Comparison of ENCODE assay signal across 9 cellular contexts in genomic region chr11:36564376-36565032, GRCh38. TPM values are rescaled to one million over a fixed set of nuclear protein-coding genes. Genes with fewer than 3 reads are reported as not detected.
DNase-seq lines count a peak whose midpoint lies in the region; ATAC-seq, FAIRE-seq and TF ChIP-seq lines count a peak whose summit lies in the region.
"Had no signal": no experiment of that assay in that cellular context is flagged by ENCODE, and none has a peak within 500 bp of the region (broad histone marks: within the 10 kb centered on the region; RNA-seq: fewer than 3 reads in every experiment).

No MANE protein-coding gene starts in this region.

- ATAC-seq in memory B cell (ENCODE audit: low read depth) = peak; percentile 34
- no peak for ATAC-seq in GM19452 (IDR thresholded peaks at IDR 0.05; ENCODE audit: unreplicated experiment)

- no peak overlapping the region for H3K23ac ChIP-seq in H1 (ENCODE audit: insufficient read length)

- peak; percentile 85 to 89 for TF ChIP-seq RAD21 in H1 (IDR thresholded peaks at IDR 0.05 in 1 of 2, conservative IDR thresholded peaks at IDR 0.05 in 1 of 2; ENCODE audit: low read depth in 2 of 2, low read length in 2 of 2)

- H3K9me3 Mint-ChIP-seq in HFFc6 (no peaks in the 10 kb centered on the region), memory B cell (peaks cover 5% of the 10 kb centered on the region)

- no peaks in the 10 kb centered on the region for H3K27me3 ChIP-seq in H1 (replicated peaks in 1 of 4; ENCODE audit: control insufficient read depth in 3 of 4, extremely low read depth in 1 of 4, insufficient read depth in 3 of 4, low read length in 3 of 4)

- H4K8ac ChIP-seq in H1 (ENCODE audit: extremely low read depth, insufficient read depth, low read length) = no peak overlapping the region

- POLR2A ChIA-PET in H1 (lab: Charles Lee; ENCODE audit: partially characterized antibody) = interaction anchor here (0.9 to 1.5 kb wide), 2 partner anchors 9 to 29 kb away, joined by 3 read pairs; partner anchors contain the start of gene IFTAP

- no peaks in the 10 kb centered on the region for H3K23me2 ChIP-seq in H1 (ENCODE audit: low read depth, low read length)

- H3K4me3 Mint-ChIP-seq in HFFc6 (peak overlapping the region; percentile 80), memory B cell (peak overlapping the region; percentile 37)

- DNase-seq in GM04504 (ENCODE audit: low read depth) = peak; percentile 26
- peak; percentile 60 for DNase-seq in HFFc6
- DNase-seq in NCI-H2107 (lab: John Stamatoyannopoulos, UW) = peak; percentile 10
- peak in 1 of 2 experiments; percentile 53 for DNase-seq in H1 (ENCODE audit: low read depth in 1 of 2, low spot score in 2 of 2)
- DNase-seq in memory B cell (ENCODE audit: low spot score in 2 of 2) = no peak
- DNase-seq in stimulated activated naive CD4-positive, alpha-beta T cell treated with Interleukin-2 at 50 U/mL for 16 hours (lab: John Stamatoyannopoulos, UW) = peak; percentile 1

- no peak overlapping the region for H2BK15ac ChIP-seq in H1 (ENCODE audit: low read length)

- H3K4me2 ChIP-seq in H1 (ENCODE audit: insufficient read depth in 1 of 2, low read depth in 2 of 2, low read length in 2 of 2) = peak overlapping the region; percentile 9 to 48; a peak in 3 of 4 replicates

- no peak overlapping the region for H2BK12ac ChIP-seq in H1 (ENCODE audit: low read depth, low read length)

- no peak overlapping the region for H4K5ac ChIP-seq in H1 (ENCODE audit: insufficient read length, low read depth, low read length)

- H3K79me1 ChIP-seq in H1 (ENCODE audit: low read depth, low read length) = no peaks in the 10 kb centered on the region

- no peak overlapping the region for H3K4ac ChIP-seq in H1 (replicated peaks; ENCODE audit: insufficient read length, low read depth, low read length)

- H3K27ac ChIP-seq in VCaP (peak overlapping the region; percentile 24; the same call in 1 of the 2 replicates), H1 (ENCODE audit: low read depth, low read length) (no peak overlapping the region)
- H3K27ac ChIP-seq: neutrophil had no signal

- no peak overlapping the region for H3K56ac ChIP-seq in H1 (replicated peaks; ENCODE audit: insufficient read length, low read depth, low read length)

- H3K27me3 Mint-ChIP-seq in HFFc6 (ENCODE audit: insufficient read depth) = peaks cover 11% of the 10 kb centered on the region
- H3K27me3 Mint-ChIP-seq in memory B cell = peaks cover 22% of the 10 kb centered on the region

- H3K36me3 Mint-ChIP-seq in HFFc6 (ENCODE audit: low read depth) = no peaks in the 10 kb centered on the region
- peaks cover 1% of the 10 kb centered on the region for H3K36me3 Mint-ChIP-seq in memory B cell

- no peak overlapping the region for H2BK120ac ChIP-seq in H1 (replicated peaks; ENCODE audit: low read depth, low read length)

- peaks cover 4% of the 10 kb centered on the region; the same call in 1 of the 2 replicates for H3K4me1 Mint-ChIP-seq in HFFc6 (ENCODE audit: low read depth)
- peaks cover 2% of the 10 kb centered on the region for H3K4me1 Mint-ChIP-seq in memory B cell

- H3K27ac Mint-ChIP-seq in HFFc6 = no peak overlapping the region
- H3K27ac Mint-ChIP-seq in memory B cell = no peak overlapping the region

- H3K79me2 ChIP-seq in H1 (ENCODE audit: control insufficient read depth in 1 of 2, insufficient read depth in 2 of 2, low read length in 2 of 2) = no peaks in the 10 kb centered on the region

- no peak overlapping the region for H4K91ac ChIP-seq in H1 (replicated peaks; ENCODE audit: insufficient read length, low read length)

- peaks cover 0 to 2% of the 10 kb centered on the region in 2 experiments for H4K20me1 ChIP-seq in H1 (replicated peaks in 1 of 2; ENCODE audit: control insufficient read depth in 1 of 2, insufficient read depth in 2 of 2, low read length in 2 of 2)

- no peak overlapping the region for H3K18ac ChIP-seq in H1 (ENCODE audit: extremely low read depth, low read length)

- 41% methylated on average over 15 of the region's 15 CpGs; no CpG with 5 or more reads in 1 of the 2 experiments for WGBS in H1 (ENCODE audit: extremely low coverage in 1 of 2, insufficient coverage in 1 of 2, insufficient read length in 1 of 2, insufficient replicate concordance in 2 of 2, low coverage in 1 of 2, low lambda C conversion rate in 2 of 2, missing lambda C conversion rate in 1 of 2), 2 experiments

- TF ChIP-seq CTCF in HFFc6 (IDR thresholded peaks at IDR 0.05) = peak; percentile 83
- TF ChIP-seq CTCF in VCaP (conservative IDR thresholded peaks at IDR 0.05) = peak; percentile 80
- peak in 2 of 3 experiments; percentile 57 to 83; a peak in 3 of 4 replicates for TF ChIP-seq CTCF in H1 (IDR thresholded peaks at IDR 0.05; ENCODE audit: control extremely low read depth in 1 of 3, insufficient read depth in 1 of 3, low read depth in 1 of 3, low read length in 3 of 3)

- H2BK20ac ChIP-seq in H1 (ENCODE audit: low read length) = no peak overlapping the region

- H3K9me3 ChIP-seq in H1 (ENCODE audit: insufficient read depth in 2 of 2, low read depth in 1 of 2, low read length in 1 of 2) = peaks cover 0 to 3% of the 10 kb centered on the region in 2 experiments; a peak in 1 of 4 replicates
- H3K9me3 ChIP-seq: neutrophil had no signal

- no peak for TF ChIP-seq EP300 in H1 (IDR thresholded peaks at IDR 0.05; ENCODE audit: borderline replicate concordance in 1 of 2, low read depth in 2 of 2, low read length in 2 of 2)

- peak overlapping the region; percentile 72 for H2AFZ ChIP-seq in H1 (ENCODE audit: low read length)

- H2BK5ac ChIP-seq in H1 (ENCODE audit: low read depth, low read length) = no peak overlapping the region

- H3K4me3 ChIP-seq in H1 (ENCODE audit: extremely low read depth in 1 of 4, insufficient read depth in 2 of 4, low read depth in 3 of 4, low read length in 4 of 4) = peak overlapping the region in 3 of 4 experiments; percentile 7 to 50 (median 20); a peak in 4 of 8 replicates

- H2AK5ac ChIP-seq in H1 (ENCODE audit: low read depth, low read length) = no peak overlapping the region

- H3K36me3 ChIP-seq in H1 (ENCODE audit: control insufficient read depth in 2 of 4, insufficient read depth in 4 of 4, low read length in 3 of 4) = no peaks in the 10 kb centered on the region
- H3K36me3 ChIP-seq: neutrophil had no signal

- TF ChIP-seq POLR2A in H1 (IDR thresholded peaks at IDR 0.05; ENCODE audit: control extremely low read depth in 1 of 2, low read depth in 2 of 2, low read length in 2 of 2) = no peak

- H3K14ac ChIP-seq in H1 (ENCODE audit: insufficient read length) = no peak overlapping the region

- no peak overlapping the region for H3K9ac ChIP-seq in H1 (replicated peaks in 1 of 4; ENCODE audit: extremely low read depth in 1 of 4, low read depth in 3 of 4, low read length in 3 of 4)

- peak; percentile 79 for FAIRE-seq in H1 (lab: Jason Lieb, UNC)

- CTCF ChIA-PET in H1 (lab: Charles Lee; ENCODE audit: partially characterized antibody) = interaction anchor here (0.8 to 8.1 kb wide), 48 partner anchors 11 to 380 kb away, joined by 3 to 155 read pairs (median 4); no protein-coding TSS in a partner anchor

- H3K4me1 ChIP-seq in H1 (replicated peaks in 1 of 4; ENCODE audit: control insufficient read depth in 3 of 4, insufficient read depth in 4 of 4, low read length in 3 of 4) = no peaks in the 10 kb centered on the region

RNA-seq across cellular contexts. Expression of gene RAG1, which starts 3.3 kb away (rescaled TPM):
- total RNA-seq in HFFc6 (2021; fragmentation: NEBNext Ultra II Directional; extraction: Animal tissue kit (Norgen Biotek cat#: 25700)) = under 1 TPM; 0.09 to 0.58 (median 0.29) TPM
- total RNA-seq in H1 (2021; fragmentation: NEBNext Ultra II Directional; extraction: Animal tissue kit (Norgen Biotek cat#: 25700)) = 0.58 and 0.90 TPM in 2 replicates
- 0.13 and 0.14 TPM in 2 replicates for polyA plus RNA-seq in H1 (2011; rRNA removed)
- polyA plus RNA-seq in H1 (2011; cell fraction: cytosol; rRNA removed) = 0.28 TPM
- 0.29 TPM for polyA plus RNA-seq in H1 (2011; cell fraction: nucleus; rRNA removed)
- 0.20 to 0.91 TPM (median 0.35 TPM) in 4 replicates for polyA plus RNA-seq in H1 (2012, experiment 1 of 2)
- polyA plus RNA-seq in H1 (2012, experiment 2 of 2) = not detected
- polyA plus RNA-seq in H1 (2013, experiment 1 of 2) = 0.89 TPM
- polyA plus RNA-seq in H1 (2013, experiment 2 of 2) = 0.66 TPM
- 0.27 and 0.73 TPM in 2 replicates for polyA minus RNA-seq in H1 (2011; rRNA and poly(A)+ RNA removed)
- 0.29 TPM for polyA minus RNA-seq in H1 (2011; cell fraction: cytosol; rRNA and poly(A)+ RNA removed)
- 0.80 TPM for polyA minus RNA-seq in H1 (2011; cell fraction: nucleus; rRNA and poly(A)+ RNA removed)

RNA-seq across cellular contexts. Expression of gene IFTAP, which starts 29.8 kb away (rescaled TPM):
- 10 to 100 TPM; 14.3 to 22.2 (median 18.4) TPM for total RNA-seq in HFFc6 (2021; fragmentation: NEBNext Ultra II Directional; extraction: Animal tissue kit (Norgen Biotek cat#: 25700))
- 22.3 and 23.9 TPM in 2 replicates for total RNA-seq in H1 (2021; fragmentation: NEBNext Ultra II Directional; extraction: Animal tissue kit (Norgen Biotek cat#: 25700))
- polyA plus RNA-seq in H1 (2011; rRNA removed) = 13.0 and 21.2 TPM in 2 replicates
- polyA plus RNA-seq in H1 (2011; cell fraction: cytosol; rRNA removed) = 26.5 TPM
- polyA plus RNA-seq in H1 (2011; cell fraction: nucleus; rRNA removed) = 4.6 TPM
- 22.8 to 34.3 TPM (median 25.1 TPM) in 4 replicates for polyA plus RNA-seq in H1 (2012, experiment 1 of 2)
- 5.9 TPM for polyA plus RNA-seq in H1 (2012, experiment 2 of 2)
- 28.0 TPM for polyA plus RNA-seq in H1 (2013, experiment 1 of 2)
- 30.3 TPM for polyA plus RNA-seq in H1 (2013, experiment 2 of 2)
- 6.1 and 7.3 TPM in 2 replicates for polyA minus RNA-seq in H1 (2011; rRNA and poly(A)+ RNA removed)
- polyA minus RNA-seq in H1 (2011; cell fraction: cytosol; rRNA and poly(A)+ RNA removed) = 9.8 TPM
- 7.3 TPM for polyA minus RNA-seq in H1 (2011; cell fraction: nucleus; rRNA and poly(A)+ RNA removed)

RNA-seq across cellular contexts. Expression of gene RAG2, which starts 33.5 kb away (rescaled TPM):
- total RNA-seq in HFFc6 (2021; fragmentation: NEBNext Ultra II Directional; extraction: Animal tissue kit (Norgen Biotek cat#: 25700)) = not detected
- total RNA-seq in H1 (2021; fragmentation: NEBNext Ultra II Directional; extraction: Animal tissue kit (Norgen Biotek cat#: 25700)) = not detected in 2 replicates
- polyA plus RNA-seq in H1 (2011; rRNA removed) = not detected in 2 replicates
- not detected for polyA plus RNA-seq in H1 (2011; cell fraction: cytosol; rRNA removed)
- not detected for polyA plus RNA-seq in H1 (2011; cell fraction: nucleus; rRNA removed)
- polyA plus RNA-seq in H1 (2012, experiment 1 of 2) = not detected in 4 replicates
- polyA plus RNA-seq in H1 (2012, experiment 2 of 2) = not detected
- polyA plus RNA-seq in H1 (2013, experiment 1 of 2) = not detected
- polyA plus RNA-seq in H1 (2013, experiment 2 of 2) = not detected
- not detected in 2 replicates for polyA minus RNA-seq in H1 (2011; rRNA and poly(A)+ RNA removed)
- polyA minus RNA-seq in H1 (2011; cell fraction: cytosol; rRNA and poly(A)+ RNA removed) = not detected
- polyA minus RNA-seq in H1 (2011; cell fraction: nucleus; rRNA and poly(A)+ RNA removed) = 0.30 TPM

RNA-seq across cellular contexts. Expression of gene TRAF6, which starts 54.4 kb away (rescaled TPM):
- total RNA-seq in HFFc6 (2021; fragmentation: NEBNext Ultra II Directional; extraction: Animal tissue kit (Norgen Biotek cat#: 25700)) = 1 to 10 TPM; 7.9 to 9.5 (median 8.3) TPM
- 8.8 and 9.4 TPM in 2 replicates for total RNA-seq in H1 (2021; fragmentation: NEBNext Ultra II Directional; extraction: Animal tissue kit (Norgen Biotek cat#: 25700))
- polyA plus RNA-seq in H1 (2011; rRNA removed) = 2.6 and 4.6 TPM in 2 replicates
- polyA plus RNA-seq in H1 (2011; cell fraction: cytosol; rRNA removed) = 3.7 TPM
- 5.2 TPM for polyA plus RNA-seq in H1 (2011; cell fraction: nucleus; rRNA removed)
- polyA plus RNA-seq in H1 (2012, experiment 1 of 2) = 4.2 to 5.0 TPM (median 4.5 TPM) in 4 replicates
- polyA plus RNA-seq in H1 (2012, experiment 2 of 2) = 0.45 TPM
- 4.4 TPM for polyA plus RNA-seq in H1 (2013, experiment 1 of 2)
- polyA plus RNA-seq in H1 (2013, experiment 2 of 2) = 4.3 TPM
- polyA minus RNA-seq in H1 (2011; rRNA and poly(A)+ RNA removed) = 10.4 and 13.4 TPM in 2 replicates
- 4.9 TPM for polyA minus RNA-seq in H1 (2011; cell fraction: cytosol; rRNA and poly(A)+ RNA removed)
- 11.3 TPM for polyA minus RNA-seq in H1 (2011; cell fraction: nucleus; rRNA and poly(A)+ RNA removed)

Comparison
In these comparisons a context has a peak if more than half of its experiments do, and no peak if none do; other contexts are left out.
1. DNase-seq: peak in GM04504 (single experiment), HFFc6 (single experiment), NCI-H2107 (single experiment) and stimulated activated naive CD4-positive, alpha-beta T cell treated with Interleukin-2 at 50 U/mL for 16 hours (single experiment); none in memory B cell (0 of 2).
2. Peak in every context shown above with its lines, with median percentiles within 50 percentile points of each other: CTCF ChIP-seq.